Comparison of ENCODE assay signal across 1 cellular context in the genomic region with DNA sequence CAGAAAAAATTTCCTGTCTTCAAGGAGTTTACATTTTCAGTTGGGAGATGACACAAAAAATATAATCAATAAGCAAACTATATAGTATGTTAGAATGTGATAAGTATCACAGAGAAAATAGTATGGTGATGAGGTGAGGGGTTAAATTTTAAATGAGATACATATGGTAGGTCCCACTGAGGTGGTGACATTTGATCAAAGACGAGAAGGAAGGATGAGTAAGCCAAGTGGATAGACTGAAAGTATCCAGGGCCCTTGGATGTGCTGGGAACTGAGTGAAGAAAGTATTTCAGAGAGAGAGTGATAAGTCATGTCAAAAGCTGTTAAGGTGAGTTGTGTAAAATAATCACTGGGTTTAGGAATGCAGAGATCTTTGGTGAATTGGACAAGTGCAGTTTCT.
TF ChIP-seq lines count a peak whose summit lies in the region.

No MANE protein-coding gene starts in this region.

TF ChIP-seq in IMR-90, 13 proteins besides CTCF, POLR2A, EP300 and RAD21 (continued from another document):
- no peak for TF ChIP-seq RFX5 (IDR thresholded peaks at IDR 0.05; ENCODE audit: low read depth, low read length)
- no peak for TF ChIP-seq FOS (IDR thresholded peaks at IDR 0.05; ENCODE audit: low read depth, low read length)
- TF ChIP-seq BHLHE40 (IDR thresholded peaks at IDR 0.05; ENCODE audit: low read depth, low read length): no peak
- no peak for TF ChIP-seq RCOR1 (IDR thresholded peaks at IDR 0.05; ENCODE audit: insufficient replicate concordance, low read length)
- TF ChIP-seq MXI1 (IDR thresholded peaks at IDR 0.05; ENCODE audit: borderline replicate concordance, low read depth, low read length): no peak
- TF ChIP-seq, protein P1, sequence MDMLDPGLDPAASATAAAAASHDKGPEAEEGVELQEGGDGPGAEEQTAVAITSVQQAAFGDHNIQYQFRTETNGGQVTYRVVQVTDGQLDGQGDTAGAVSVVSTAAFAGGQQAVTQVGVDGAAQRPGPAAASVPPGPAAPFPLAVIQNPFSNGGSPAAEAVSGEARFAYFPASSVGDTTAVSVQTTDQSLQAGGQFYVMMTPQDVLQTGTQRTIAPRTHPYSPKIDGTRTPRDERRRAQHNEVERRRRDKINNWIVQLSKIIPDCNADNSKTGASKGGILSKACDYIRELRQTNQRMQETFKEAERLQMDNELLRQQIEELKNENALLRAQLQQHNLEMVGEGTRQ (IDR thresholded peaks at IDR 0.05; ENCODE audit: low read depth, low read length): no peak
- TF ChIP-seq MAFK (IDR thresholded peaks at IDR 0.05; ENCODE audit: low read depth, low read length): no peak
- TF ChIP-seq, protein P2, sequence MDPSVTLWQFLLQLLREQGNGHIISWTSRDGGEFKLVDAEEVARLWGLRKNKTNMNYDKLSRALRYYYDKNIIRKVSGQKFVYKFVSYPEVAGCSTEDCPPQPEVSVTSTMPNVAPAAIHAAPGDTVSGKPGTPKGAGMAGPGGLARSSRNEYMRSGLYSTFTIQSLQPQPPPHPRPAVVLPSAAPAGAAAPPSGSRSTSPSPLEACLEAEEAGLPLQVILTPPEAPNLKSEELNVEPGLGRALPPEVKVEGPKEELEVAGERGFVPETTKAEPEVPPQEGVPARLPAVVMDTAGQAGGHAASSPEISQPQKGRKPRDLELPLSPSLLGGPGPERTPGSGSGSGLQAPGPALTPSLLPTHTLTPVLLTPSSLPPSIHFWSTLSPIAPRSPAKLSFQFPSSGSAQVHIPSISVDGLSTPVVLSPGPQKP (IDR thresholded peaks at IDR 0.05; ENCODE audit: borderline replicate concordance, low read depth, low read length): no peak
- no peak for TF ChIP-seq NFE2L2 (IDR thresholded peaks at IDR 0.05; ENCODE audit: low read depth, low read length)
- no peak for TF ChIP-seq SMC3 (IDR thresholded peaks at IDR 0.05; ENCODE audit: low read depth, low read length)
